In the genomic region with DNA sequence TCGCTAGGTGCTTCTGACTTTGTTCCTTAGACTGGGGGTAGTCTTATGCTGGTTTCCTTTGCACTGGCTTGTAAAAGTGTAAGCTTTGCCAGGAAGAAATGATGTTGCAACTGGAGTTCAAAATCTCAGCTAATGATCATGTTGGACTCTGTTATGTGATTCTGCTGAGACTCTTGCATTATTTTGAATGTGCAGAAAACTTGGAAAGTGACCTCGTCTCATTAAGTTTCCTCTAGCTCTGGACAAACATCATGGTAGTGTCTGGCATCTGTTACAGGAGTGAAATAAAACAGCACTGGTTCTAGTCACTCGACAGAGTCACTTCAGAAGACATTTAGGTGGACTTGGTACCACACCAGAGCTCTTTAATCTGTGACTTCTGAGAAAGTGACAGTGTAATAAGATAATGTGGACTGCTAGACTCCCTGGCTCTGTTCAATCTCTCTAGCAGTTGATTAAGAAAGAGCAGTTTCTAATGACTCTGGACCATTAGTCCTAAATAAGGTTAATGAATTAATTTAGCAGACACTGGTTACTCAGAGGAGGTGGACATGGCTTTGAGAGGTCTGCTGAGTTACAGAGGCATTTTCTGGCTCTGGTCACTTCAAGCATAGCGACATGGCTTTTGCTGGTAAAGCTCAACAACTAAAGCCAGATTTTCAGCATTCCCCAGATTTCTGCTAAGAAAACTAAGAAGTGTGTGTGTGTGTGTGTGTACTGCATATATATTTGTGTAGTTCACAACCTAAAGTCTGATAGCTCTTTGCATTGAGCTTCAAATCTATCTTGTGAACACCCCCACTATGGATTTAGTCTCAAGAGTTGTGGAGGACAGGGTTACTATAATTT, we compare ENCODE assay signal across 10 cellular contexts. TPM values are rescaled to one million over a fixed set of nuclear protein-coding genes. Genes with fewer than 3 reads are reported as not detected.
DNase-seq lines count a peak whose midpoint lies in the region; TF ChIP-seq lines count a peak whose summit lies in the region.
"Had no signal": no experiment of that assay in that cellular context is flagged by ENCODE, and none has a peak within 500 bp of the region (broad histone marks: within the 10 kb centered on the region; RNA-seq: fewer than 3 reads in every experiment).

No MANE protein-coding gene starts in this region.

- H3K23ac ChIP-seq in trophoblast cell (ENCODE audit: low read length), result no peak overlapping the region

- no CpG with 5 or more reads among the region's 4 CpGs for WGBS in trophoblast cell (ENCODE audit: extremely low coverage, insufficient coverage, insufficient read length)

- H2AFZ ChIP-seq in trophoblast cell (ENCODE audit: insufficient read depth, low read length, poor library complexity), result no peak overlapping the region

- H3K36me3 ChIP-seq in BJ (ENCODE audit: control insufficient read depth, insufficient read depth, low read length) (no peaks in the 10 kb centered on the region), SK-N-MC (ENCODE audit: insufficient read depth, low read length) (0 out of 2 replicates have a peak, but pooled peaks cover 9% of the 10 kb centered on the region), trophoblast cell (ENCODE audit: control insufficient read depth in 1 of 2, insufficient read depth in 2 of 2, low read length in 2 of 2) (peaks cover 0 to 4% of the 10 kb centered on the region in 2 experiments)

- CTCF ChIA-PET in BJ (lab: Yijun Ruan, JAX), result interaction anchor here (0.8 to 3.2 kb wide), 8 partner anchors 85 to 1306 kb away, joined by 3 to 18 read pairs (median 3); no protein-coding TSS in a partner anchor

- no peak overlapping the region for H4K8ac ChIP-seq in trophoblast cell (ENCODE audit: low read depth, low read length)

- peaks cover 4 to 9% of the 10 kb centered on the region in 2 experiments for H3K4me1 ChIP-seq in trophoblast cell (ENCODE audit: control insufficient read depth in 1 of 2, insufficient read depth in 2 of 2, low read length in 2 of 2)

- H2AK5ac ChIP-seq in trophoblast cell (ENCODE audit: low read length), result no peak overlapping the region

- peak overlapping the region; percentile 32 for H3K4me2 ChIP-seq in trophoblast cell (ENCODE audit: low read length)

- DNase-seq in BJ (ENCODE audit: low read depth) (no peak), SK-N-MC (ENCODE audit: low read depth, low spot score) (no peak), fibroblast of villous mesenchyme (ENCODE audit: low read depth) (peak; percentile 81), trophoblast cell (peak; percentile 27 to 79), C1 segment of cervical spinal cord (lab: John Stamatoyannopoulos, UW) (no peak), NK-92 (lab: John Stamatoyannopoulos, UW; ENCODE audit: unreplicated experiment) (no peak), NCI-H146 treated with DMSO at 0.1 percent for 48 hours (lab: John Stamatoyannopoulos, UW; ENCODE audit: unreplicated experiment) (no peak), NCI-H2029 (lab: John Stamatoyannopoulos, UW) (no peak)
- DNase-seq: GOT3, NCI-H1092 treated with DMSO at 0.1 percent for 48 hours had no signal

- H3K79me2 ChIP-seq in trophoblast cell (ENCODE audit: control insufficient read depth, insufficient read depth, low read length, poor library complexity), result peaks cover 25% of the 10 kb centered on the region

- no peak overlapping the region for H2BK120ac ChIP-seq in trophoblast cell (ENCODE audit: insufficient read depth, low read length, poor library complexity)

- peaks cover 29% of the 10 kb centered on the region for H3K79me1 ChIP-seq in trophoblast cell (ENCODE audit: low read length)

- POLR2A ChIA-PET in BJ (lab: Charles Lee), result interaction anchor here (0.7 to 1.5 kb wide), 2 partner anchors 139 to 549 kb away, joined by 3 to 5 read pairs; no protein-coding TSS in a partner anchor

- H3K9ac ChIP-seq in SK-N-MC (ENCODE audit: insufficient read length), result no peak overlapping the region
- H3K9ac ChIP-seq in trophoblast cell (ENCODE audit: low read length), result no peak overlapping the region

- TF ChIP-seq CTCF in BJ (IDR thresholded peaks at IDR 0.05; ENCODE audit: insufficient read depth, low read depth, low read length), result no peak
- no peak for TF ChIP-seq CTCF in fibroblast of villous mesenchyme (IDR thresholded peaks at IDR 0.05; ENCODE audit: insufficient read depth, low read depth, low read length)

- H4K91ac ChIP-seq in trophoblast cell (ENCODE audit: low read depth, low read length), result no peak overlapping the region

- peak overlapping the region; percentile 95 for H3K4me3 ChIP-seq in BJ (ENCODE audit: low read depth, low read length)
- H3K4me3 ChIP-seq in SK-N-MC, result peak overlapping the region; percentile 82
- peak overlapping the region; percentile 88 for H3K4me3 ChIP-seq in fibroblast of villous mesenchyme (ENCODE audit: low read depth, low read length)
- no peak overlapping the region for H3K4me3 ChIP-seq in trophoblast cell (ENCODE audit: low read depth, low read length)

- H3K27me3 ChIP-seq in BJ (ENCODE audit: control insufficient read depth, insufficient read depth, low read length) (no peaks in the 10 kb centered on the region), trophoblast cell (ENCODE audit: insufficient read depth, low read length) (no peaks in the 10 kb centered on the region)

- H3K18ac ChIP-seq in trophoblast cell (ENCODE audit: low read length), result no peak overlapping the region

- H2BK12ac ChIP-seq in trophoblast cell (ENCODE audit: low read length), result no peak overlapping the region

- H3K9me3 ChIP-seq in SK-N-MC (ENCODE audit: low read depth, low read length) (no peaks in the 10 kb centered on the region), trophoblast cell (ENCODE audit: insufficient read depth, low read depth, low read length) (no peaks in the 10 kb centered on the region)

- H2BK5ac ChIP-seq in trophoblast cell (ENCODE audit: low read depth, low read length, poor library complexity), result no peak overlapping the region

- H3K27ac ChIP-seq in SK-N-MC, result no peak overlapping the region
- peak overlapping the region; percentile 67 for H3K27ac ChIP-seq in trophoblast cell (ENCODE audit: low read depth, low read length)

- no peak overlapping the region for H3K4ac ChIP-seq in trophoblast cell (ENCODE audit: low read depth, low read length)

- H4K12ac ChIP-seq in trophoblast cell (ENCODE audit: low read depth, low read length), result no peak overlapping the region

- H3K14ac ChIP-seq in trophoblast cell (ENCODE audit: low read length), result no peak overlapping the region

RNA-seq across cellular contexts. Expression of a gene that starts 2.1 kb away (rescaled TPM):
- 141 and 165 TPM in 2 replicates for polyA plus RNA-seq in BJ (2011; rRNA removed)
- polyA minus RNA-seq in BJ (2011; rRNA and poly(A)+ RNA removed), result 150 and 187 TPM in 2 replicates
- 197 and 222 TPM in 2 replicates for total RNA-seq in fibroblast of villous mesenchyme
- 79.2 and 81.6 TPM in 2 replicates for polyA plus RNA-seq in trophoblast cell (2013)

Comparison
In these comparisons a context has a peak if more than half of its experiments do, and no peak if none do; other contexts are left out.
1. DNase-seq: peak in fibroblast of villous mesenchyme (single experiment) and trophoblast cell (2 of 2); none in BJ (single experiment), SK-N-MC (single experiment), C1 segment of cervical spinal cord (0 of 14), NK-92 (single experiment), NCI-H146 treated with DMSO at 0.1 percent for 48 hours (single experiment) and NCI-H2029 (single experiment).